Comparison of ENCODE assay signal across 3 cellular contexts in genomic region chr1:232687304-232687703, GRCh38.
TF ChIP-seq lines count a peak whose summit lies in the region.

No MANE protein-coding gene starts in this region.

TF ChIP-seq in liver, 16 proteins besides CTCF, POLR2A, EP300 and RAD21:
- TF ChIP-seq HNF4A (conservative IDR thresholded peaks at IDR 0.05) (peak; percentile 84 to 89), GABPA (IDR thresholded peaks at IDR 0.05 in 1 of 2, conservative IDR thresholded peaks at IDR 0.05 in 1 of 2) (no peak), RXRA (IDR thresholded peaks at IDR 0.05) (peak in 1 of 2 donors; percentile 41), HNF4G (IDR thresholded peaks at IDR 0.05) (peak; percentile 74), SP1 (IDR thresholded peaks at IDR 0.05) (peak; percentile 65), JUND (IDR thresholded peaks at IDR 0.05) (no peak), YY1 (IDR thresholded peaks at IDR 0.05) (peak; percentile 35), ATF3 (IDR thresholded peaks at IDR 0.05) (no peak)

TF ChIP-seq in HepG2, 621 proteins besides CTCF, POLR2A, EP300 and RAD21 (continues in another document):
- TF ChIP-seq LCORL (IDR thresholded peaks at IDR 0.05) = no peak
- TF ChIP-seq LCORL (CRISPR knock-in tag; IDR thresholded peaks at IDR 0.05) = no peak
- no peak for TF ChIP-seq MAX (IDR thresholded peaks at IDR 0.05)
- no peak for TF ChIP-seq NFRKB (IDR thresholded peaks at IDR 0.05)
- no peak for TF ChIP-seq GMEB1 (CRISPR knock-in tag; IDR thresholded peaks at IDR 0.05; ENCODE audit: borderline replicate concordance)
- TF ChIP-seq PRDM10 (CRISPR knock-in tag; IDR thresholded peaks at IDR 0.05; ENCODE audit: low read depth) = no peak
- no peak for TF ChIP-seq ZBTB7B (CRISPR knock-in tag; IDR thresholded peaks at IDR 0.05)
- no peak for TF ChIP-seq RFX3 (CRISPR knock-in tag; IDR thresholded peaks at IDR 0.05)
- TF ChIP-seq PAXIP1 (CRISPR knock-in tag; conservative IDR thresholded peaks at IDR 0.05) = no peak
- no peak for TF ChIP-seq CAMTA2 (CRISPR knock-in tag; IDR thresholded peaks at IDR 0.05; ENCODE audit: borderline replicate concordance)
- no peak for TF ChIP-seq TRIM24 (CRISPR knock-in tag; IDR thresholded peaks at IDR 0.05)
- TF ChIP-seq PREB (CRISPR knock-in tag; IDR thresholded peaks at IDR 0.05) = no peak
- TF ChIP-seq NR3C1 (CRISPR knock-in tag; IDR thresholded peaks at IDR 0.05) = no peak
- TF ChIP-seq ZMAT5 (CRISPR knock-in tag; IDR thresholded peaks at IDR 0.05; ENCODE audit: borderline replicate concordance, low read depth) = no peak
- no peak for TF ChIP-seq ZNF564 (CRISPR knock-in tag; IDR thresholded peaks at IDR 0.05)
- TF ChIP-seq TGIF2 (CRISPR knock-in tag; IDR thresholded peaks at IDR 0.05) = no peak

TF ChIP-seq in WTC11, 78 proteins besides CTCF, POLR2A, EP300 and RAD21:
- TF ChIP-seq AFF4 (CRISPR knock-in tag; IDR thresholded peaks at IDR 0.05; ENCODE audit: borderline replicate concordance) = no peak
- no peak for TF ChIP-seq E2F1 (CRISPR knock-in tag; IDR thresholded peaks at IDR 0.05)
- TF ChIP-seq ZNF396 (CRISPR knock-in tag; IDR thresholded peaks at IDR 0.05; ENCODE audit: borderline replicate concordance) = no peak
- TF ChIP-seq ESRRA (CRISPR knock-in tag; IDR thresholded peaks at IDR 0.05; ENCODE audit: borderline replicate concordance) = no peak
- no peak for TF ChIP-seq JUN (CRISPR knock-in tag; IDR thresholded peaks at IDR 0.05)
- TF ChIP-seq OVOL2 (CRISPR knock-in tag; IDR thresholded peaks at IDR 0.05; ENCODE audit: borderline replicate concordance) = no peak
- TF ChIP-seq IRF1 (CRISPR knock-in tag; IDR thresholded peaks at IDR 0.05) = no peak
- no peak for TF ChIP-seq ATF1 (CRISPR knock-in tag; IDR thresholded peaks at IDR 0.05)
- TF ChIP-seq ZNF281 (CRISPR knock-in tag; IDR thresholded peaks at IDR 0.05) = no peak
- TF ChIP-seq MXD4 (CRISPR knock-in tag; IDR thresholded peaks at IDR 0.05; ENCODE audit: borderline replicate concordance) = no peak
- no peak for TF ChIP-seq FOXJ3 (CRISPR knock-in tag; IDR thresholded peaks at IDR 0.05; ENCODE audit: borderline replicate concordance)
- no peak for TF ChIP-seq ATF2 (CRISPR knock-in tag; IDR thresholded peaks at IDR 0.05; ENCODE audit: borderline replicate concordance, low read depth)
